Comparison of ENCODE assay signal across 25 cellular contexts in the genomic region with DNA sequence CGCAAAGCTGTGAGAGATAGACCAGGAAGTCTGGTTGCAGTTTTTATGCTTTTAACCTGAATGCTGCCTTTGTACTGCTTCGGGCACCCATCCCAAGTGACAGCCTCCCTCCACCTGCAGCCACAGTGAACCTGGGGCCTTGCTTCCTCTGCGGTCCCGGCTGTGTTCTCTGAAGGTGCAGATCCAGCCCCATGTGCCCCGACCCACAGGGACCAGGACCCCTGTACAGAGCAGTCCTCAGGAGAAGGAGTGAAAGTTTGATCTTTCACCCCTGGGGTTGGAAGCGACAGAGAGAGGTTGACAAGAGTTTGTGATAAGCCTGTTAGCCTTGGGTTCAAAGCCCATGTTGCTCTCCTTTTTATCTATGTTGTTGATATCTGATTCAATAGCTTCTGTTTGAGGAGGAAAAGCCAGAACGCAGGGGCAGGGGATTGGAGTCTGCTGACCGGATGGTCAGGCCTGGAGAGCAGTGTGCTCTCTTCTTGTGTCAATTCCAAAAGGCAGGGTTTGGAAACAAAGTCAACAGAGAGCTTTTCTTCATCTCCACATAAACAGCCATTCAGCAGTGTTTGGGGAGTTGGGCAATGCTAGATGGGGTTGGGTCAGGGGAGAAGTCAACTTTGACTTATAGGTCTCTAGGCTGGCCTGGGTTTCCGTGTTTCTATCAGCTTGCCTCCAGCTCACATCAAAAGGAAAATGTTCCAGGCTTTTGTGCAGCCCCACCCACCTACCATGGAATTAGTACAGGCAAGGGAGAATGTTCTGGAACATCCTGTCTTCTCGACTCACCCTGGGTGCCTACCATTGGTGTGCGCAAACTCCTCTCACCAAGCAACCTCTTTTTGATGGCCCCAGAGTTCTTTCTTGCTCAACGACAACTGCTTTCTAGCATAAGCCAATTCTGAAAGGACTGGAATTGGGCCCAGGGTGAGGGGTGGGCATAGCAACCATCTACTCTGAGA.
"Had no signal": no experiment of that assay in that cellular context is flagged by ENCODE, and none has a peak within 500 bp of the region (broad histone marks: within the 10 kb centered on the region; RNA-seq: fewer than 3 reads in every experiment).

No MANE protein-coding gene starts in this region.

- H3K4me3 Mint-ChIP-seq: activated naive CD8-positive, alpha-beta T cell; activated T-cell treated with anti-CD3 and anti-CD28 coated beads, Interleukin-2, amount 50 U/mL, for 4 hours; natural killer cell treated with Interleukin-12 subunit alpha and Interleukin-12 subunit beta and Interleukin-15 and Interleukin-18, amount 100 ng/mL, for 72 hours; stimulated activated naive B cell treated with anti-CD40 and anti-IgM and Interleukin-4, amounts not matched to agents 10 μg/mL and 1 μg/mL and 100 μg/mL, for 72 hours had no signal

- H3K9me3 ChIP-seq: breast epithelium, left ventricle myocardium inferior, neutrophil, vagina had no signal

- H3K27me3 ChIP-seq: breast epithelium, neutrophil, vagina had no signal

- H3K4me1 Mint-ChIP-seq: stimulated activated naive B cell treated with anti-CD40 and anti-IgM and Interleukin-4, amounts not matched to agents 10 μg/mL and 1 μg/mL and 100 μg/mL, for 72 hours had no signal

- H3K36me3 ChIP-seq: breast epithelium, left ventricle myocardium inferior, neutrophil, vagina had no signal

- H3K36me3 Mint-ChIP-seq: activated naive CD8-positive, alpha-beta T cell; natural killer cell treated with Interleukin-12 subunit alpha and Interleukin-12 subunit beta and Interleukin-15 and Interleukin-18, amount 100 ng/mL, for 72 hours; stimulated activated naive B cell treated with anti-CD40 and anti-IgM and Interleukin-4, amounts not matched to agents 10 μg/mL and 1 μg/mL and 100 μg/mL, for 72 hours had no signal

- DNase-seq: activated CD4-positive, alpha-beta T cell treated with anti-CD3 and anti-CD28 coated beads, Interleukin-2, amount 50 U/mL, for 48 hours; activated CD8-positive, alpha-beta memory T cell treated with anti-CD3 and anti-CD28 coated beads, Interleukin-2, amount 50 U/mL, for 48 hours; activated naive CD4-positive, alpha-beta T cell; activated T-cell treated with anti-CD3 and anti-CD28 coated beads, Interleukin-2, amount 50 U/mL, for 4 hours; effector CD4-positive, alpha-beta T cell; erythroblast; foreskin fibroblast; left ventricle myocardium inferior; mammary epithelial cell; midbrain; right cardiac atrium; stimulated activated CD4-positive, alpha-beta T cell treated with anti-CD3 and anti-CD28 coated beads, Interleukin-2, amount 100 ng/mL, for 48 hours; stimulated activated CD8-positive, alpha-beta memory T cell treated with anti-CD3 and anti-CD28 coated beads, Interleukin-4, amount 100 ng/mL, for 48 hours; stimulated activated naive B cell treated with anti-CD40 and anti-IgM and Interleukin-4, amounts not matched to agents 10 μg/mL and 1 μg/mL and 100 μg/mL, for 72 hours; T-helper 1 cell; trophoblast cell had no signal

- H3K27ac Mint-ChIP-seq: activated naive CD8-positive, alpha-beta T cell; activated T-helper 2 cell treated with anti-CD3 and anti-CD28 coated beads, Interferon-gamma antibody, Interleukin-2, Interleukin-4, amounts not matched to agents 10 μg/mL and 5 μg/mL and 100 μg/mL, durations not matched to agents 14 hours and 24 hours and 36 hours; natural killer cell treated with Interleukin-12 subunit alpha and Interleukin-12 subunit beta and Interleukin-15 and Interleukin-18, amount 100 ng/mL, for 72 hours; stimulated activated naive B cell treated with anti-CD40 and anti-IgM and Interleukin-4, amounts not matched to agents 10 μg/mL and 1 μg/mL and 100 μg/mL, for 72 hours had no signal

- H3K27ac ChIP-seq: left ventricle myocardium inferior, neutrophil, parathyroid adenoma, vagina had no signal

- FAIRE-seq: astrocyte had no signal

- H3K4me1 ChIP-seq: parathyroid adenoma had no signal

- H3K9me3 Mint-ChIP-seq: activated T-cell treated with anti-CD3 and anti-CD28 coated beads, Interleukin-2, amount 50 U/mL, for 4 hours; activated T-helper 2 cell treated with anti-CD3 and anti-CD28 coated beads, Interferon-gamma antibody, Interleukin-2, Interleukin-4, amounts not matched to agents 10 μg/mL and 5 μg/mL and 100 μg/mL, durations not matched to agents 14 hours and 24 hours and 36 hours; natural killer cell treated with Interleukin-12 subunit alpha and Interleukin-12 subunit beta and Interleukin-15 and Interleukin-18, amount 100 ng/mL, for 72 hours; stimulated activated naive B cell treated with anti-CD40 and anti-IgM and Interleukin-4, amounts not matched to agents 10 μg/mL and 1 μg/mL and 100 μg/mL, for 72 hours had no signal

- ATAC-seq: activated T-cell treated with anti-CD3 and anti-CD28 coated beads, Interleukin-2, amount 50 U/mL, for 4 hours; natural killer cell treated with Interleukin-12 subunit alpha and Interleukin-12 subunit beta and Interleukin-15 and Interleukin-18, amount 100 ng/mL, for 72 hours; stimulated activated naive B cell treated with anti-CD40 and anti-IgM and Interleukin-4, amounts not matched to agents 10 μg/mL and 1 μg/mL and 100 μg/mL, for 72 hours had no signal

- H3K9ac ChIP-seq: parathyroid adenoma had no signal

- H3K27me3 Mint-ChIP-seq: stimulated activated naive B cell treated with anti-CD40 and anti-IgM and Interleukin-4, amounts not matched to agents 10 μg/mL and 1 μg/mL and 100 μg/mL, for 72 hours had no signal

- H3K4me3 ChIP-seq: breast epithelium, left ventricle myocardium inferior, smooth muscle cell, vagina had no signal
